Comparison of ENCODE assay signal across 9 cellular contexts in the genomic region with DNA sequence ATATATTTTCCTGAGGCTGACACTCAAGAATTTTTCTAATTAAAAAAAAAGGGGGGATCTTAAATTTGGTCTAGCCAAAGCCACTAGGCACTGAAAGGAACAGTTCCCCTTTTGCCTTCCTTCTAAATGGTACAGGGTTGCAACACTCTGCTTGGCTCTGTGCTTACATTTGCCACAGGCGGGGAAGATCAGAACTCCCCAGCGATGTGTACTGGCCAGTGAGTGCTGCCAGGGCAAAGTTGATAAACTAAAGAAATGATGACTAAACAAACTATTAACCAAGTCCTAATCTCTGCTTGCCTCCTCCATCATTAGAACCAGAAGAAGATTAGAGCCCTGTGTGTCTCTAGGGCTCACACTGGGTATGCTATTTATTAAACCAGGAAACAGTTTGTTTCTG.
DNase-seq lines count a peak whose midpoint lies in the region; ATAC-seq and TF ChIP-seq lines count a peak whose summit lies in the region.
"Had no signal": no experiment of that assay in that cellular context is flagged by ENCODE, and none has a peak within 500 bp of the region (broad histone marks: within the 10 kb centered on the region; RNA-seq: fewer than 3 reads in every experiment).

No MANE protein-coding gene starts in this region.

- no peak overlapping the region for H3K27ac ChIP-seq in OCI-LY3 (ENCODE audit: low read length)
- H3K27ac ChIP-seq in naive thymus-derived CD4-positive, alpha-beta T cell (ENCODE audit: low read depth, low read length): no peak overlapping the region

- peaks cover 0 to 21% (median 8%) of the 10 kb centered on the region in 5 donors for H3K27me3 Mint-ChIP-seq in naive thymus-derived CD4-positive, alpha-beta T cell

- ATAC-seq in GM19025 (IDR thresholded peaks at IDR 0.05; ENCODE audit: low read depth, unreplicated experiment): peak; percentile 85
- peak; percentile 96 for ATAC-seq in HG02884 (IDR thresholded peaks at IDR 0.05; ENCODE audit: unreplicated experiment)
- peak; percentile 89 for ATAC-seq in naive thymus-derived CD4-positive, alpha-beta T cell

- no peaks in the 10 kb centered on the region for H4K20me1 ChIP-seq in OCI-LY3 (ENCODE audit: insufficient read depth, low read length)

- TF ChIP-seq CTCF in OCI-LY3 (IDR thresholded peaks at IDR 0.05; ENCODE audit: low read depth, low read length): no peak

- no peak for TF ChIP-seq POLR2A in erythroblast (IDR thresholded peaks at IDR 0.05; ENCODE audit: low read length)

- H3K4me3 Mint-ChIP-seq in naive thymus-derived CD4-positive, alpha-beta T cell: no peak overlapping the region

- H2AFZ ChIP-seq in OCI-LY3 (ENCODE audit: low read depth, low read length): no peak overlapping the region

- H3K36me3 ChIP-seq in OCI-LY3 (replicated peaks; ENCODE audit: low read depth, low read length): no peaks in the 10 kb centered on the region
- H3K36me3 ChIP-seq in naive thymus-derived CD4-positive, alpha-beta T cell (ENCODE audit: control insufficient read depth in 2 of 3, insufficient read depth in 3 of 3, low read length in 3 of 3): no peaks in the 10 kb centered on the region

- no peaks in the 10 kb centered on the region for H3K9me3 ChIP-seq in OCI-LY3 (ENCODE audit: insufficient read depth, low read length)
- no peaks in the 10 kb centered on the region for H3K9me3 ChIP-seq in naive thymus-derived CD4-positive, alpha-beta T cell (ENCODE audit: control insufficient read depth in 2 of 3, low read length in 3 of 3)

- no peaks in the 10 kb centered on the region for H3K79me2 ChIP-seq in OCI-LY3 (ENCODE audit: low read length)

- CTCF ChIA-PET in naive thymus-derived CD4-positive, alpha-beta T cell (lab: Charles Lee): no interaction called here

- peaks cover 27% of the 10 kb centered on the region for H3K4me1 ChIP-seq in OCI-LY3 (ENCODE audit: low read length)
- no peaks in the 10 kb centered on the region for H3K4me1 ChIP-seq in naive thymus-derived CD4-positive, alpha-beta T cell (ENCODE audit: control insufficient read depth in 2 of 2, insufficient read depth in 2 of 2, low read length in 2 of 2)

- no peak overlapping the region for H3K27ac Mint-ChIP-seq in naive thymus-derived CD4-positive, alpha-beta T cell

- peaks cover 10% of the 10 kb centered on the region; the same call in 1 of the 2 replicates for H3K27me3 ChIP-seq in OCI-LY3 (ENCODE audit: low read depth, low read length)
- H3K27me3 ChIP-seq in naive thymus-derived CD4-positive, alpha-beta T cell (ENCODE audit: control insufficient read depth in 2 of 2, insufficient read depth in 2 of 2, low read length in 2 of 2): no peaks in the 10 kb centered on the region

- peak overlapping the region; percentile 34 for H3K4me3 ChIP-seq in OCI-LY3 (ENCODE audit: low read length)
- no peak overlapping the region for H3K4me3 ChIP-seq in naive thymus-derived CD4-positive, alpha-beta T cell (ENCODE audit: low read length)

- POLR2A ChIA-PET in naive thymus-derived CD4-positive, alpha-beta T cell (lab: Charles Lee): no interaction called here

- DNase-seq in naive thymus-derived CD4-positive, alpha-beta T cell: no peak
- DNase-seq in middle frontal gyrus (ENCODE audit: extremely low spot score, low spot score) (no peak), erythroblast (lab: John Stamatoyannopoulos, UW) (no peak), T1000 (lab: John Stamatoyannopoulos, UW) (no peak)
- DNase-seq in activated CD4-positive, alpha-beta T cell treated with anti-CD3 and anti-CD28 coated beads, Interleukin-2, amount 50 U/mL, for 48 hours: no peak
- DNase-seq: Karpas-422 had no signal

- H3K36me3 Mint-ChIP-seq in naive thymus-derived CD4-positive, alpha-beta T cell: no peaks in the 10 kb centered on the region

- peak overlapping the region; percentile 64 for H3K4me2 ChIP-seq in OCI-LY3 (ENCODE audit: low read length)

- peak overlapping the region; percentile 22; the same call in 1 of the 2 replicates for H3K9ac ChIP-seq in OCI-LY3 (ENCODE audit: low read length)

- intact Hi-C loops in naive thymus-derived CD4-positive, alpha-beta T cell (cut with micrococcal nuclease): no loop called here

- no peaks in the 10 kb centered on the region for H3K9me3 Mint-ChIP-seq in naive thymus-derived CD4-positive, alpha-beta T cell

- peaks cover 0 to 6% (median 0%) of the 10 kb centered on the region in 7 donors for H3K4me1 Mint-ChIP-seq in naive thymus-derived CD4-positive, alpha-beta T cell
